Comparison of ENCODE assay signal across 14 cellular contexts in the genomic region with DNA sequence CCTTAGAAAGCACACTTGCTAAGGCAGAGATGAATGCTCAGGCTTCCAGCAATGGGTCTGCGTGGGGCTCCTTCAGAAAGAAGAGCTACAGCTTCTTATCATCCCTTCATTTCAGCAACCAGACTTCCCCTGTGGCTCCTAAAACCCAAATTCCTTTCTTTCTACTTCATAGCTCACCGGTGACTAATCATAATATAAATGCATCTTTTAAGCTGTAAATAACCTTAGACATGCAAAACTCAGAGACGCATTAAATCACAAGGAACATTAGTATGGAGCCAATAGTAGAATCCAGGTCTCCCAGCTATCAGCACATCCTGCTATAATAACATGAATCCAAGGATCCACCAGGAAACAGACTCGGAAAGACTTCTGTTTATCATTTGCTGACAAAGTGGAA.
A peak's percentile ranks its signal among the peaks of the same experiment; 100 is the strongest.
DNase-seq lines count a peak whose midpoint lies in the region; ATAC-seq and TF ChIP-seq lines count a peak whose summit lies in the region.
"Had no signal": no experiment of that assay in that cellular context is flagged by ENCODE, and none has a peak within 500 bp of the region (broad histone marks: within the 10 kb centered on the region; RNA-seq: fewer than 3 reads in every experiment).

No MANE protein-coding gene starts in this region.

- ATAC-seq in GM19397 (IDR thresholded peaks at IDR 0.05; ENCODE audit: unreplicated experiment): no peak
- ATAC-seq in HG02588 (IDR thresholded peaks at IDR 0.05; ENCODE audit: unreplicated experiment): no peak
- no peak for ATAC-seq in GM18519 (IDR thresholded peaks at IDR 0.05; ENCODE audit: low FRiP score, unreplicated experiment)
- ATAC-seq: GM12878 had no signal

- no peak overlapping the region for H3K27ac Mint-ChIP-seq in activated T-helper 2 cell treated with anti-CD3 and anti-CD28 coated beads, Interferon-gamma antibody, Interleukin-2, Interleukin-4, amounts not matched to agents 10 μg/mL and 5 μg/mL and 100 μg/mL, durations not matched to agents 14 hours and 24 hours and 36 hours
- H3K27ac Mint-ChIP-seq: memory B cell had no signal

- peaks cover 22% of the 10 kb centered on the region for H3K4me1 Mint-ChIP-seq in activated T-helper 2 cell treated with anti-CD3 and anti-CD28 coated beads, Interferon-gamma antibody, Interleukin-2, Interleukin-4, amounts not matched to agents 10 μg/mL and 5 μg/mL and 100 μg/mL, durations not matched to agents 14 hours and 24 hours and 36 hours (ENCODE audit: low read depth)

- no peak overlapping the region for H3K4me3 ChIP-seq in fibroblast of mammary gland (ENCODE audit: control insufficient read depth, low read depth, low read length)
- H3K4me3 ChIP-seq in retinal pigment epithelial cell (ENCODE audit: low read length): no peak overlapping the region
- H3K4me3 ChIP-seq: GM12878 had no signal

- intact Hi-C loops in activated T-helper 2 cell treated with anti-CD3 and anti-CD28 coated beads, Interferon-gamma antibody, Interleukin-2, Interleukin-4, amounts not matched to agents 10 μg/mL and 5 μg/mL and 100 μg/mL, durations not matched to agents 14 hours and 24 hours and 36 hours (cut with micrococcal nuclease): no loop called here

- H3K9me3 Mint-ChIP-seq in activated T-helper 2 cell treated with anti-CD3 and anti-CD28 coated beads, Interferon-gamma antibody, Interleukin-2, Interleukin-4, amounts not matched to agents 10 μg/mL and 5 μg/mL and 100 μg/mL, durations not matched to agents 14 hours and 24 hours and 36 hours: peaks cover 11% of the 10 kb centered on the region
- H3K9me3 Mint-ChIP-seq: memory B cell had no signal

- H3K27me3 Mint-ChIP-seq in activated T-helper 2 cell treated with anti-CD3 and anti-CD28 coated beads, Interferon-gamma antibody, Interleukin-2, Interleukin-4, amounts not matched to agents 10 μg/mL and 5 μg/mL and 100 μg/mL, durations not matched to agents 14 hours and 24 hours and 36 hours (ENCODE audit: low read depth): no peaks in the 10 kb centered on the region

- no peak overlapping the region for H3K4me3 Mint-ChIP-seq in activated T-helper 2 cell treated with anti-CD3 and anti-CD28 coated beads, Interferon-gamma antibody, Interleukin-2, Interleukin-4, amounts not matched to agents 10 μg/mL and 5 μg/mL and 100 μg/mL, durations not matched to agents 14 hours and 24 hours and 36 hours (ENCODE audit: low read depth)
- H3K4me3 Mint-ChIP-seq: memory B cell had no signal

- TF ChIP-seq CTCF in fibroblast of mammary gland (conservative IDR thresholded peaks at IDR 0.05; ENCODE audit: control insufficient read depth, insufficient read depth, low read depth, low read length): no peak
- no peak for TF ChIP-seq CTCF in retinal pigment epithelial cell (conservative IDR thresholded peaks at IDR 0.05; ENCODE audit: low read depth, low read length)

- peaks cover 11% of the 10 kb centered on the region for H3K36me3 Mint-ChIP-seq in activated T-helper 2 cell treated with anti-CD3 and anti-CD28 coated beads, Interferon-gamma antibody, Interleukin-2, Interleukin-4, amounts not matched to agents 10 μg/mL and 5 μg/mL and 100 μg/mL, durations not matched to agents 14 hours and 24 hours and 36 hours (ENCODE audit: low read depth)
- H3K36me3 Mint-ChIP-seq: memory B cell had no signal

- DNase-seq in ELR (ENCODE audit: low read depth) (peak; percentile 72), RPMI7951 (ENCODE audit: low read depth) (peak; percentile 42), fibroblast of mammary gland (ENCODE audit: low read depth) (peak; percentile 86), retinal pigment epithelial cell (ENCODE audit: low read depth) (peak; percentile 50)
- DNase-seq in activated T-helper 2 cell treated with anti-CD3 and anti-CD28 coated beads, Interferon-gamma antibody, Interleukin-2, Interleukin-4, amounts not matched to agents 10 μg/mL and 5 μg/mL and 100 μg/mL, durations not matched to agents 14 hours and 24 hours and 36 hours (ENCODE audit: low spot score): no peak
- DNase-seq: activated T-cell treated with anti-CD3 and anti-CD28 coated beads for 4 hours; Calu3; effector memory CD4-positive, alpha-beta T cell; NCI-H2107 had no signal
